In genomic region chr4:1246901-1247810, GRCh38 we compare ENCODE assay signal across 8 cellular contexts. TPM values are rescaled to one million over a fixed set of nuclear protein-coding genes. Genes with fewer than 3 reads are reported as not detected.
DNase-seq lines count a peak whose midpoint lies in the region; TF ChIP-seq lines count a peak whose summit lies in the region.

No MANE protein-coding gene starts in this region.

- peaks cover 0 to 2% of the 10 kb centered on the region in 2 donors for H3K9me3 ChIP-seq in duodenal mucosa (ENCODE audit: control insufficient read depth in 1 of 2, low read length in 2 of 2)

- H4K8ac ChIP-seq in mesendoderm (ENCODE audit: low read depth, low read length) = peak overlapping the region; percentile 78

- H3K36me3 ChIP-seq in duodenal mucosa (ENCODE audit: control insufficient read depth in 1 of 2, insufficient read depth in 2 of 2, low read length in 2 of 2) (peaks cover 6 to 8% of the 10 kb centered on the region in 2 donors), mesendoderm (ENCODE audit: control insufficient read depth, insufficient read depth, low read length) (no peaks in the 10 kb centered on the region), urinary bladder (ENCODE audit: insufficient read depth) (no peaks in the 10 kb centered on the region)

- H3K79me2 ChIP-seq in mesendoderm (ENCODE audit: control insufficient read depth, insufficient read depth, low read length) = peaks cover 58% of the 10 kb centered on the region

- H4K5ac ChIP-seq in mesendoderm (ENCODE audit: low read length) = no peak overlapping the region

- DNase-seq in activated effector memory CD4-positive, alpha-beta T cell treated with anti-CD3 and anti-CD28 coated beads, Interleukin-2, amount 50 U/mL, for 16 hours = peak; percentile 68
- DNase-seq in activated effector memory CD4-positive, alpha-beta T cell treated with Interleukin-2 at 50 U/mL for 16 hours = no peak
- DNase-seq in RWPE1 (ENCODE audit: low spot score) (no peak), mesendoderm (peak; percentile 13), NCI-H128 (lab: John Stamatoyannopoulos, UW; ENCODE audit: unreplicated experiment) (no peak), activated gamma-delta T cell treated with Interleukin-2 at 50 U/mL for 16 hours (no peak)

- peak overlapping the region; percentile 97 for H3K4ac ChIP-seq in mesendoderm (ENCODE audit: low read depth, low read length)

- H2BK5ac ChIP-seq in mesendoderm (ENCODE audit: low read length) = no peak overlapping the region

- no peak for TF ChIP-seq CTCF in RWPE1 (conservative IDR thresholded peaks at IDR 0.05; ENCODE audit: low read depth)

- H3K4me1 ChIP-seq in duodenal mucosa (ENCODE audit: control insufficient read depth in 1 of 2, insufficient read depth in 2 of 2, low read length in 2 of 2) (peaks cover 58 to 69% of the 10 kb centered on the region in 2 donors), mesendoderm (ENCODE audit: control insufficient read depth, low read depth, low read length) (peaks cover 5% of the 10 kb centered on the region), urinary bladder (ENCODE audit: insufficient read depth) (peaks cover 11% of the 10 kb centered on the region)

- CTCF ChIA-PET in RWPE1 (lab: Yijun Ruan, JAX) = no interaction called here

- H3K27me3 ChIP-seq in duodenal mucosa (ENCODE audit: control insufficient read depth in 1 of 2, insufficient read depth in 2 of 2, low read length in 2 of 2) = no peaks in the 10 kb centered on the region
- H3K27me3 ChIP-seq in mesendoderm (ENCODE audit: insufficient read depth, low read length, poor library complexity) = no peaks in the 10 kb centered on the region

- H2BK15ac ChIP-seq in mesendoderm (replicated peaks; ENCODE audit: low read depth) = no peak overlapping the region

- H3K56ac ChIP-seq in mesendoderm (ENCODE audit: low read length) = peak overlapping the region; percentile 96

- H3K9ac ChIP-seq in duodenal mucosa (ENCODE audit: low read depth in 1 of 2, low read length in 2 of 2) (peak overlapping the region; percentile 85 to 89), mesendoderm (ENCODE audit: low read length) (peak overlapping the region; percentile 98)

- POLR2A ChIA-PET in RWPE1 (lab: Yijun Ruan, JAX; ENCODE audit: low non-redundant PET) = no interaction called here

- H3K79me1 ChIP-seq in mesendoderm (ENCODE audit: low read length) = peaks cover 14% of the 10 kb centered on the region

- no peak overlapping the region for H2AK5ac ChIP-seq in mesendoderm (ENCODE audit: low read length)

- H3K27ac ChIP-seq in RWPE1 (peak overlapping the region; percentile 97), duodenal mucosa (ENCODE audit: low read depth, low read length) (peak overlapping the region; percentile 94), mesendoderm (ENCODE audit: low read depth, low read length) (no peak overlapping the region), urinary bladder (ENCODE audit: low read depth) (peak overlapping the region; percentile 96)

- H3K4me3 ChIP-seq in duodenal mucosa (ENCODE audit: low read depth in 1 of 2, low read length in 2 of 2) (peak overlapping the region; percentile 81 to 82), mesendoderm (ENCODE audit: low read length) (peak overlapping the region; percentile 89), urinary bladder (ENCODE audit: low read depth, low read length) (peak overlapping the region; percentile 87)

- H3K18ac ChIP-seq in mesendoderm (ENCODE audit: low read length) = peak overlapping the region; percentile 89

- H3K4me2 ChIP-seq in mesendoderm (ENCODE audit: low read length) = peak overlapping the region; percentile 81

- H3K23ac ChIP-seq in mesendoderm (ENCODE audit: low read length) = peak overlapping the region; percentile 98

- H2BK120ac ChIP-seq in mesendoderm (ENCODE audit: low read depth, low read length) = no peak overlapping the region

- no CpG with 5 or more reads among the region's 46 CpGs for WGBS in mesendoderm (ENCODE audit: extremely low coverage, insufficient coverage, low lambda C conversion rate)
- WGBS in urinary bladder = 9% methylated on average over 46 of the region's 46 CpGs

RNA-seq across cellular contexts. Expression of gene CTBP1, which starts 1.8 kb away (rescaled TPM):
- 64.9 TPM for polyA plus RNA-seq in mesendoderm (2013, experiment 1 of 2)
- polyA plus RNA-seq in mesendoderm (2013, experiment 2 of 2) = 65.1 TPM
- total RNA-seq in urinary bladder = 85.9 TPM
- 140 TPM for polyA plus RNA-seq in urinary bladder

RNA-seq across cellular contexts. Expression of gene MAEA, which starts 42.5 kb away (rescaled TPM):
- 57.0 TPM for polyA plus RNA-seq in mesendoderm (2013, experiment 1 of 2)
- 55.7 TPM for polyA plus RNA-seq in mesendoderm (2013, experiment 2 of 2)
- 25.6 TPM for total RNA-seq in urinary bladder
- polyA plus RNA-seq in urinary bladder = 69.9 TPM

Comparison
In these comparisons a context has a peak if more than half of its experiments do, and no peak if none do; other contexts are left out.
1. DNase-seq: peak in activated effector memory CD4-positive, alpha-beta T cell treated with anti-CD3 and anti-CD28 coated beads, Interleukin-2, amount 50 U/mL, for 16 hours (single experiment) and mesendoderm (single experiment); none in activated effector memory CD4-positive, alpha-beta T cell treated with Interleukin-2 at 50 U/mL for 16 hours (single experiment), RWPE1 (single experiment), NCI-H128 (single experiment) and activated gamma-delta T cell treated with Interleukin-2 at 50 U/mL for 16 hours (single experiment).
2. Peak in every context shown above with its lines, with median percentiles within 50 percentile points of each other: H3K4me3 ChIP-seq.